In genomic region chr17:66714046-66715023, GRCh38 we compare ENCODE assay signal across 9 cellular contexts.
A peak's percentile ranks its signal among the peaks of the same experiment; 100 is the strongest.
DNase-seq lines count a peak whose midpoint lies in the region; ATAC-seq and TF ChIP-seq lines count a peak whose summit lies in the region.
"Had no signal": no experiment of that assay in that cellular context is flagged by ENCODE, and none has a peak within 500 bp of the region (broad histone marks: within the 10 kb centered on the region; RNA-seq: fewer than 3 reads in every experiment).

No MANE protein-coding gene starts in this region.

- no TSS peak for BruUV-seq in Calu3 (replicated peaks; lab: Mats Ljungman, UMichigan)

- no peak for TF ChIP-seq CTCF in right atrium auricular region (IDR thresholded peaks at IDR 0.05)
- TF ChIP-seq CTCF in WTC11 (IDR thresholded peaks at IDR 0.05) = no peak
- TF ChIP-seq CTCF in transverse colon (IDR thresholded peaks at IDR 0.05) = no peak
- TF ChIP-seq CTCF in Calu3 (IDR thresholded peaks at IDR 0.05; ENCODE audit: unreplicated experiment) = no peak

- H3K27me3 Mint-ChIP-seq in WTC11 (ENCODE audit: low read depth) (no peaks in the 10 kb centered on the region), Calu3 (ENCODE audit: unreplicated experiment) (no peaks in the 10 kb centered on the region)

- TF ChIP-seq POLR2A in transverse colon (IDR thresholded peaks at IDR 0.05) = no peak

- H3K4me1 Mint-ChIP-seq in WTC11 (peaks cover 77% of the 10 kb centered on the region), Calu3 (ENCODE audit: low read depth, unreplicated experiment) (peaks cover 45% of the 10 kb centered on the region)

- H3K27ac Mint-ChIP-seq in WTC11 (peak overlapping the region; percentile 74), Calu3 (ENCODE audit: unreplicated experiment) (no peak overlapping the region)

- no peak for ATAC-seq in left ventricle myocardium superior
- no peak for ATAC-seq in WTC11
- no peak for ATAC-seq in HG03196 (IDR thresholded peaks at IDR 0.05; ENCODE audit: unreplicated experiment)
- ATAC-seq in GM19324 (IDR thresholded peaks at IDR 0.05; ENCODE audit: low FRiP score, unreplicated experiment) = no peak

- no peaks in the 10 kb centered on the region for H3K9me3 ChIP-seq in right atrium auricular region
- no peaks in the 10 kb centered on the region for H3K9me3 ChIP-seq in transverse colon

- H3K36me3 Mint-ChIP-seq in WTC11 = no peaks in the 10 kb centered on the region
- H3K36me3 Mint-ChIP-seq in Calu3 (ENCODE audit: insufficient read depth, unreplicated experiment) = peaks cover 45% of the 10 kb centered on the region

- TF ChIP-seq EP300 in transverse colon (IDR thresholded peaks at IDR 0.05; ENCODE audit: low read depth) = no peak

- H3K36me3 ChIP-seq in right atrium auricular region (no peaks in the 10 kb centered on the region), transverse colon (no peaks in the 10 kb centered on the region)

- peak; percentile 28 for DNase-seq in right atrium auricular region (ENCODE audit: low spot score)
- no peak for DNase-seq in left ventricle myocardium superior
- no peak for DNase-seq in WTC11 (ENCODE audit: low spot score)
- no peak for DNase-seq in transverse colon
- no peak for DNase-seq in Calu3
- DNase-seq: aorta had no signal

- H3K4me1 ChIP-seq in right atrium auricular region = peaks cover 0 to 20% of the 10 kb centered on the region in 2 donors
- peaks cover 9 to 50% (median 28%) of the 10 kb centered on the region in 4 donors for H3K4me1 ChIP-seq in transverse colon

- intact Hi-C loops in left ventricle myocardium superior (cut with micrococcal nuclease) = no loop called here
- intact Hi-C loops in transverse colon (cut with DNase I; ENCODE audit: low total_unique reads) = loop anchor here (5.0 kb wide), 1 partner anchor 193 kb away; no protein-coding TSS in a partner anchor
- intact Hi-C loops in Calu3 (cut with micrococcal nuclease; ENCODE audit: unreplicated experiment) = loop anchor here (1.0 kb wide), 1 partner anchor 192 kb away; no protein-coding TSS in a partner anchor

- H3K27me3 ChIP-seq in right atrium auricular region (no peaks in the 10 kb centered on the region), layer of hippocampus (ENCODE audit: control insufficient read depth, insufficient read depth, low read length) (no peaks in the 10 kb centered on the region), transverse colon (no peaks in the 10 kb centered on the region)

- no peaks in the 10 kb centered on the region for H3K9me3 Mint-ChIP-seq in WTC11
- H3K9me3 Mint-ChIP-seq in Calu3 (ENCODE audit: low read depth, unreplicated experiment) = no peaks in the 10 kb centered on the region

- POLR2A ChIA-PET in WTC11 (lab: Charles Lee) = no interaction called here

- H3K4me3 ChIP-seq in right atrium auricular region (no peak overlapping the region), transverse colon (no peak overlapping the region)

- CTCF ChIA-PET in WTC11 (lab: Charles Lee) = interaction anchor here (0.6 to 2.2 kb wide), 15 partner anchors 8 to 513 kb away, joined by 3 to 11 read pairs (median 4); no protein-coding TSS in a partner anchor
- CTCF ChIA-PET in Calu3 (lab: Charles Lee) = interaction anchor here (0.6 kb wide), 1 partner anchor 173 kb away, joined by 3 read pairs; no protein-coding TSS in a partner anchor

- in situ Hi-C loops in transverse colon (cut with MboI; ENCODE audit: low pct_ligation_motif_present in 1 of 4, low pct_unique_long_range_greater_than_20kb in 1 of 4, low sequenced_read_pairs in 3 of 4) = loop anchor here (5.0 to 10.0 kb wide), 2 partner anchors 193 to 200 kb away; no protein-coding TSS in a partner anchor

- 50 to 76% methylated on average over 1 to 17 of the region's 17 CpGs for WGBS in transverse colon (ENCODE audit: low coverage in 1 of 2), 2 donors

- no peak overlapping the region for H3K27ac ChIP-seq in right atrium auricular region
- peak overlapping the region; percentile 72 for H3K27ac ChIP-seq in layer of hippocampus (ENCODE audit: low read depth, low read length)
- peak overlapping the region; percentile 76 to 85 (median 84) for H3K27ac ChIP-seq in transverse colon

- H3K4me3 Mint-ChIP-seq in WTC11 = no peak overlapping the region
- no peak overlapping the region for H3K4me3 Mint-ChIP-seq in Calu3 (ENCODE audit: low read depth, unreplicated experiment)

TF ChIP-seq in WTC11, 78 proteins besides CTCF, POLR2A, EP300 and RAD21:
- TF ChIP-seq EMX1 (CRISPR knock-in tag; IDR thresholded peaks at IDR 0.05) (no peak), RORB (CRISPR knock-in tag; IDR thresholded peaks at IDR 0.05) (no peak), SMAD4 (CRISPR knock-in tag; IDR thresholded peaks at IDR 0.05) (no peak), ZMAT4 (CRISPR knock-in tag; IDR thresholded peaks at IDR 0.05) (no peak), MXD4 (CRISPR knock-in tag; IDR thresholded peaks at IDR 0.05; ENCODE audit: borderline replicate concordance) (no peak)

Comparison
In these comparisons a context has a peak if more than half of its experiments do, and no peak if none do; other contexts are left out.
1. H3K27ac ChIP-seq: peak in layer of hippocampus (single experiment) and transverse colon (4 of 4); none in right atrium auricular region (0 of 2).